In genomic region chr17:4599505-4600281, GRCh38 we compare ENCODE assay signal across 12 cellular contexts. TPM values are rescaled to one million over a fixed set of nuclear protein-coding genes. Genes with fewer than 3 reads are reported as not detected.
DNase-seq lines count a peak whose midpoint lies in the region; ATAC-seq and TF ChIP-seq lines count a peak whose summit lies in the region.
"Had no signal": no experiment of that assay in that cellular context is flagged by ENCODE, and none has a peak within 500 bp of the region (broad histone marks: within the 10 kb centered on the region; RNA-seq: fewer than 3 reads in every experiment).

No MANE protein-coding gene starts in this region.

- H3K4me3 ChIP-seq in fibroblast of pulmonary artery (replicated peaks; ENCODE audit: low read depth, low read length) = no peak overlapping the region
- H3K4me3 ChIP-seq in muscle layer of colon (ENCODE audit: low read depth in 1 of 2, low read length in 2 of 2) = no peak overlapping the region

- no peaks in the 10 kb centered on the region for H3K9me3 ChIP-seq in muscle layer of colon (ENCODE audit: low read length)

- no peaks in the 10 kb centered on the region for H3K36me3 ChIP-seq in muscle layer of colon (ENCODE audit: insufficient read depth, low read length)

- DNase-seq in Daoy (ENCODE audit: low read depth) (peak; percentile 44), OCI-M1 (lab: John Stamatoyannopoulos, UW) (peak; percentile 63), fibroblast of pulmonary artery (ENCODE audit: low read depth) (peak; percentile 51), Kasumi-1 (lab: John Stamatoyannopoulos, UW) (no peak)
- DNase-seq in activated CD4-positive, alpha-beta T cell treated with anti-CD3 and anti-CD28 coated beads for 48 hours = no peak
- DNase-seq: anterior cingulate cortex, NCI-H187 treated with DMSO at 0.1 percent for 48 hours had no signal

- H3K27ac ChIP-seq in muscle layer of colon (ENCODE audit: low read depth, low read length) = peak overlapping the region; percentile 29
- H3K27ac ChIP-seq: C4-2B had no signal

- ATAC-seq in GM21737 (IDR thresholded peaks at IDR 0.05; ENCODE audit: unreplicated experiment) (no peak), GM18517 (IDR thresholded peaks at IDR 0.05; ENCODE audit: unreplicated experiment) (no peak)

- peaks cover 4% of the 10 kb centered on the region for H3K4me1 ChIP-seq in muscle layer of colon (ENCODE audit: insufficient read depth, low read length)

- peaks cover 0 to 4% of the 10 kb centered on the region in 2 donors for H3K27me3 ChIP-seq in muscle layer of colon (ENCODE audit: control insufficient read depth in 1 of 2, insufficient read depth in 2 of 2, low read length in 2 of 2)

- H3K9ac ChIP-seq in muscle layer of colon (ENCODE audit: low read length) = no peak overlapping the region

- no peak for TF ChIP-seq CTCF in fibroblast of pulmonary artery (IDR thresholded peaks at IDR 0.05; ENCODE audit: low read length, missing control alignments)

RNA-seq across cellular contexts. Expression of gene SMTNL2, which starts 15.4 kb away (rescaled TPM):
- not detected in 2 replicates for total RNA-seq in Daoy (2014; rRNA removed; shearing (Covaris generic))
- total RNA-seq: lung microvascular endothelial cell had no signal

RNA-seq across cellular contexts. Expression of gene GGT6, which starts 39.3 kb away (rescaled TPM):
- total RNA-seq in Daoy (2014; rRNA removed; shearing (Covaris generic)) = not detected in 2 replicates
- total RNA-seq: lung microvascular endothelial cell had no signal

RNA-seq across cellular contexts. Expression of gene ALOX15, which starts 41.8 kb away (rescaled TPM):
- total RNA-seq in Daoy (2014; rRNA removed; shearing (Covaris generic)) = not detected in 2 replicates
- total RNA-seq: lung microvascular endothelial cell had no signal

RNA-seq across cellular contexts. Expression of gene MYBBP1A, which starts 44.5 kb away (rescaled TPM):
- 174 and 179 TPM in 2 replicates for total RNA-seq in Daoy (2014; rRNA removed; shearing (Covaris generic))

Comparison
In these comparisons a context has a peak if more than half of its experiments do, and no peak if none do; other contexts are left out.
1. DNase-seq: peak in Daoy (single experiment), OCI-M1 (single experiment) and fibroblast of pulmonary artery (single experiment); none in Kasumi-1 (0 of 2) and activated CD4-positive, alpha-beta T cell treated with anti-CD3 and anti-CD28 coated beads for 48 hours (single experiment).